In genomic region chr9:133137451-133138231, GRCh38 we compare ENCODE assay signal across 8 cellular contexts. TPM values are rescaled to one million over a fixed set of nuclear protein-coding genes. Genes with fewer than 3 reads are reported as not detected.
DNase-seq lines count a peak whose midpoint lies in the region; TF ChIP-seq lines count a peak whose summit lies in the region.
"Had no signal": no experiment of that assay in that cellular context is flagged by ENCODE, and none has a peak within 500 bp of the region (broad histone marks: within the 10 kb centered on the region; RNA-seq: fewer than 3 reads in every experiment).

No MANE protein-coding gene starts in this region.

- no peak for TF ChIP-seq POLR2A in Peyer's patch (IDR thresholded peaks at IDR 0.05)

- H3K27me3 Mint-ChIP-seq in activated naive CD8-positive, alpha-beta T cell treated with anti-CD3 and anti-CD28 coated beads for 36 hours: no peaks in the 10 kb centered on the region
- H3K27me3 Mint-ChIP-seq in immature natural killer cell (ENCODE audit: low read depth in 3 of 3): peaks cover 16 to 23% (median 17%) of the 10 kb centered on the region in 3 donors
- H3K27me3 Mint-ChIP-seq in stimulated activated naive CD8-positive, alpha-beta T cell treated with anti-CD3 and anti-CD28 coated beads, Interleukin-15, Interleukin-2, amounts not matched to agents 100 ng/mL and 50 ng/mL, for 24 hours: no peaks in the 10 kb centered on the region

- H3K4me3 ChIP-seq in Peyer's patch (no peak overlapping the region), MG63 (no peak overlapping the region)

- peaks cover 7% of the 10 kb centered on the region for H3K36me3 Mint-ChIP-seq in activated naive CD8-positive, alpha-beta T cell treated with anti-CD3 and anti-CD28 coated beads for 36 hours
- peaks cover 0 to 3% (median 0%) of the 10 kb centered on the region in 3 donors for H3K36me3 Mint-ChIP-seq in immature natural killer cell
- no peaks in the 10 kb centered on the region for H3K36me3 Mint-ChIP-seq in stimulated activated naive CD8-positive, alpha-beta T cell treated with anti-CD3 and anti-CD28 coated beads, Interleukin-15, Interleukin-2, amounts not matched to agents 100 ng/mL and 50 ng/mL, for 24 hours (ENCODE audit: low read depth)

- no peak for TF ChIP-seq CTCF in Peyer's patch (IDR thresholded peaks at IDR 0.05)

- peak overlapping the region; percentile 77 for H3K27ac Mint-ChIP-seq in activated naive CD8-positive, alpha-beta T cell treated with anti-CD3 and anti-CD28 coated beads for 36 hours
- peak overlapping the region; percentile 39 to 88 (median 62) for H3K27ac Mint-ChIP-seq in immature natural killer cell
- H3K27ac Mint-ChIP-seq in stimulated activated naive CD8-positive, alpha-beta T cell treated with anti-CD3 and anti-CD28 coated beads, Interleukin-15, Interleukin-2, amounts not matched to agents 100 ng/mL and 50 ng/mL, for 24 hours: peak overlapping the region; percentile 83

- no peaks in the 10 kb centered on the region for H3K27me3 ChIP-seq in Peyer's patch
- no peaks in the 10 kb centered on the region for H3K27me3 ChIP-seq in MG63

- no peak overlapping the region for H3K4me3 Mint-ChIP-seq in activated naive CD8-positive, alpha-beta T cell treated with anti-CD3 and anti-CD28 coated beads for 36 hours
- no peak overlapping the region for H3K4me3 Mint-ChIP-seq in immature natural killer cell
- H3K4me3 Mint-ChIP-seq in stimulated activated naive CD8-positive, alpha-beta T cell treated with anti-CD3 and anti-CD28 coated beads, Interleukin-15, Interleukin-2, amounts not matched to agents 100 ng/mL and 50 ng/mL, for 24 hours: peak overlapping the region; percentile 26

- peaks cover 37 to 99% (median 46%) of the 10 kb centered on the region in 4 donors for H3K4me1 ChIP-seq in Peyer's patch

- H3K36me3 ChIP-seq in Peyer's patch (no peaks in the 10 kb centered on the region), MG63 (no peaks in the 10 kb centered on the region; the same call in 1 of the 2 replicates)

- H3K27ac ChIP-seq in Peyer's patch: peak overlapping the region; percentile 91 to 98 (median 94)

- no peaks in the 10 kb centered on the region for H3K9me3 Mint-ChIP-seq in activated naive CD8-positive, alpha-beta T cell treated with anti-CD3 and anti-CD28 coated beads for 36 hours
- no peaks in the 10 kb centered on the region for H3K9me3 Mint-ChIP-seq in immature natural killer cell
- H3K9me3 Mint-ChIP-seq in stimulated activated naive CD8-positive, alpha-beta T cell treated with anti-CD3 and anti-CD28 coated beads, Interleukin-15, Interleukin-2, amounts not matched to agents 100 ng/mL and 50 ng/mL, for 24 hours: no peaks in the 10 kb centered on the region

- H3K4me1 Mint-ChIP-seq in activated naive CD8-positive, alpha-beta T cell treated with anti-CD3 and anti-CD28 coated beads for 36 hours: peaks cover 60% of the 10 kb centered on the region
- peaks cover 53 to 59% of the 10 kb centered on the region in 2 donors for H3K4me1 Mint-ChIP-seq in immature natural killer cell
- H3K4me1 Mint-ChIP-seq in stimulated activated naive CD8-positive, alpha-beta T cell treated with anti-CD3 and anti-CD28 coated beads, Interleukin-15, Interleukin-2, amounts not matched to agents 100 ng/mL and 50 ng/mL, for 24 hours (ENCODE audit: low read depth): peaks cover 69% of the 10 kb centered on the region

- peak in 1 of 3 donors; percentile 52 for DNase-seq in Peyer's patch
- peak; percentile 63 for DNase-seq in activated naive CD8-positive, alpha-beta T cell treated with anti-CD3 and anti-CD28 coated beads for 36 hours
- DNase-seq in immature natural killer cell: no peak
- DNase-seq in MG63: no peak
- no peak for DNase-seq in EL
- DNase-seq in HT-29 (ENCODE audit: low spot score): no peak
- DNase-seq: effector CD4-positive, alpha-beta T cell had no signal

- no peaks in the 10 kb centered on the region for H3K9me3 ChIP-seq in Peyer's patch
- H3K9me3 ChIP-seq in MG63: no peaks in the 10 kb centered on the region

RNA-seq across cellular contexts. Expression of gene RALGDS, which starts 16.6 kb away (rescaled TPM):
- 100 to 1,000 TPM in 2 of 4 donors, 10 to 100 TPM in 2; 53.1 to 237 (median 139) TPM for total RNA-seq in Peyer's patch
- 10 to 100 TPM; 50.3 to 51.9 TPM for total RNA-seq in activated naive CD8-positive, alpha-beta T cell treated with anti-CD3 and anti-CD28 coated beads for 36 hours
- 10 to 100 TPM; 31.2 to 68.8 (median 31.6) TPM for polyA plus RNA-seq in immature natural killer cell
- 21.4 and 22.8 TPM in 2 replicates for total RNA-seq in MG63 (2014; rRNA removed; shearing (Covaris generic); ENCODE audit: low replicate concordance)
- total RNA-seq in HT-29 (2014; rRNA removed; shearing (Covaris generic)): 95.0 and 102 TPM in 2 replicates

RNA-seq across cellular contexts. Expression of gene GBGT1, which starts 26.1 kb away (rescaled TPM):
- total RNA-seq in Peyer's patch: 10 to 100 TPM in 3 of 4 donors, 1 to 10 TPM in 1; 7.0 to 49.5 (median 14.1) TPM
- 1 to 10 TPM; 1.6 to 2.9 TPM for total RNA-seq in activated naive CD8-positive, alpha-beta T cell treated with anti-CD3 and anti-CD28 coated beads for 36 hours
- polyA plus RNA-seq in immature natural killer cell: not detected
- 7.2 and 7.6 TPM in 2 replicates for total RNA-seq in MG63 (2014; rRNA removed; shearing (Covaris generic); ENCODE audit: low replicate concordance)
- not detected in 2 replicates for total RNA-seq in HT-29 (2014; rRNA removed; shearing (Covaris generic))
